15 cellular contexts compared by ENCODE assay signal in genomic region chr12:56867216-56867615, GRCh38.
DNase-seq lines count a peak whose midpoint lies in the region; ATAC-seq and TF ChIP-seq lines count a peak whose summit lies in the region.
"Had no signal": no experiment of that assay in that cellular context is flagged by ENCODE, and none has a peak within 500 bp of the region (broad histone marks: within the 10 kb centered on the region; RNA-seq: fewer than 3 reads in every experiment).

No MANE protein-coding gene starts in this region.

- H2AFZ ChIP-seq in PC-3 (ENCODE audit: low read length), result no peak overlapping the region

- no peaks in the 10 kb centered on the region for H3K79me2 ChIP-seq in PC-3 (ENCODE audit: low read length)

- no peak for TF ChIP-seq POLR2A in right lobe of liver (IDR thresholded peaks at IDR 0.05)

- WGBS in right lobe of liver (ENCODE audit: insufficient coverage, low coverage, low lambda C conversion rate, missing lambda C conversion rate), result 14% methylated on average over 1 of the region's 1 CpG

- no peak overlapping the region for H3K27ac ChIP-seq in PC-3 (ENCODE audit: low read length)
- peak overlapping the region; percentile 38 to 77 (median 59) for H3K27ac ChIP-seq in right lobe of liver
- H3K27ac ChIP-seq: 22Rv1, BLaER1 had no signal

- H3K27me3 ChIP-seq in PC-3 (ENCODE audit: low read length) (no peaks in the 10 kb centered on the region), right lobe of liver (no peaks in the 10 kb centered on the region)
- H3K27me3 ChIP-seq: BLaER1 had no signal

- H4K20me1 ChIP-seq in PC-3 (ENCODE audit: low read length), result no peaks in the 10 kb centered on the region
- H4K20me1 ChIP-seq: BLaER1 had no signal

- DNase-seq in DMS53 (lab: John Stamatoyannopoulos, UW) (peak; percentile 14), DMS53 treated with DMSO at 0.1 percent for 48 hours (lab: John Stamatoyannopoulos, UW; ENCODE audit: unreplicated experiment) (no peak), LHCN-M2 (ENCODE audit: low read depth) (peak; percentile 11), PC-3 (peak; percentile 3), right lobe of liver (no peak), Right ventricle myocardium inferior (ENCODE audit: missing footprints) (no peak)
- no peak for DNase-seq in activated CD4-positive, alpha-beta T cell treated with anti-CD3 and anti-CD28 coated beads, Interleukin-2, amount 50 U/mL, for 48 hours
- DNase-seq: AML-193; Caco-2; CD8-positive, alpha-beta memory T cell; DMS79 had no signal

- POLR2A ChIA-PET in PC-3 (lab: Charles Lee; ENCODE audit: unreplicated experiment), result no interaction called here

- H3K9me3 ChIP-seq in PC-3 (ENCODE audit: low read length) (peaks cover 47% of the 10 kb centered on the region), right lobe of liver (peaks cover 0 to 24% (median 11%) of the 10 kb centered on the region in 4 donors)

- no TSS peak for BruUV-seq in PC-3 (replicated peaks; lab: Mats Ljungman, UMichigan)

- CTCF ChIA-PET in PC-3 (lab: Charles Lee), result no interaction called here

- no peak overlapping the region for H3K4me3 ChIP-seq in PC-3 (ENCODE audit: low read length)
- no peak overlapping the region for H3K4me3 ChIP-seq in right lobe of liver
- H3K4me3 ChIP-seq: BLaER1, HAP-1 had no signal

- no peak overlapping the region for H3K9ac ChIP-seq in PC-3 (ENCODE audit: low read length)
- H3K9ac ChIP-seq: BLaER1 had no signal

- no peak overlapping the region for H3K4me2 ChIP-seq in PC-3 (ENCODE audit: low read length)
- H3K4me2 ChIP-seq: BLaER1 had no signal

- intact Hi-C loops in PC-3 (cut with micrococcal nuclease), result no loop called here
- intact Hi-C loops in right lobe of liver (cut with DNase I), result no loop called here
- intact Hi-C loops in Right ventricle myocardium inferior (cut with DNase I), result no loop called here

- H3F3A ChIP-seq in PC-3 (ENCODE audit: low read length, unreplicated experiment), result no peaks in the 10 kb centered on the region

- H3K4me1 ChIP-seq in PC-3 (ENCODE audit: insufficient read depth, low read length) (no peaks in the 10 kb centered on the region), right lobe of liver (peaks cover 0 to 24% (median 5%) of the 10 kb centered on the region in 4 donors)
- H3K4me1 ChIP-seq: BLaER1, Caco-2, HAP-1 had no signal

- H3K9me2 ChIP-seq in PC-3 (replicated peaks; ENCODE audit: low read length), result no peaks in the 10 kb centered on the region

- ATAC-seq in PC-3 (no peak), right lobe of liver (no peak), Right ventricle myocardium inferior (no peak), HG02870 (IDR thresholded peaks at IDR 0.05; ENCODE audit: unreplicated experiment) (no peak)

- TF ChIP-seq CTCF in PC-3 (conservative IDR thresholded peaks at IDR 0.05; ENCODE audit: low read depth, low read length) (no peak), right lobe of liver (IDR thresholded peaks at IDR 0.05) (no peak)

- no peaks in the 10 kb centered on the region; the same call in 1 of the 2 replicates for H3K36me3 ChIP-seq in PC-3 (ENCODE audit: low read depth, low read length)
- no peaks in the 10 kb centered on the region for H3K36me3 ChIP-seq in right lobe of liver
- H3K36me3 ChIP-seq: BLaER1, HAP-1 had no signal

Comparison
In these comparisons a context has a peak if more than half of its experiments do, and no peak if none do; other contexts are left out.
1. DNase-seq: peak in DMS53 (single experiment), LHCN-M2 (single experiment) and PC-3 (single experiment); none in DMS53 treated with DMSO at 0.1 percent for 48 hours (single experiment), right lobe of liver (0 of 3), Right ventricle myocardium inferior (single experiment) and activated CD4-positive, alpha-beta T cell treated with anti-CD3 and anti-CD28 coated beads, Interleukin-2, amount 50 U/mL, for 48 hours (0 of 2).